Comparison of ENCODE assay signal across 14 cellular contexts in the genomic region with DNA sequence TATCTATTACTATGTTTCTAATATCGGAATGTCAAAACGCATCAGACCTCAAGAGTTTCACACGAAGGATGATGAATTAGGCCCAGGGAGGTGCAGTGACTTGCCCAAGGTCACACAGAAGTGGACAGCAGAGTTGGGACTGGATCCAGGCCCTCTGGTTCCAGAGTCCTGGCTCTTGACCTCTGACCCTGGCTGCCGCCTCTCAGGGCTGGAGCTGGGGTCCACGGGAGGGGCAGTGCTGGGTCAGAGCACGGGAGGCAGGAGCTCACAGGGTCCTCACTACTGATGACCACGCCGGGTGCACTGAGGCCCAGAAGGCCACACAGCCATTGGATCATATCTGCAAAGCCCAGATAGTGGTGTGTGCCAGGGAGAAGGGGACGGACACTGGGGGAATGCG. TPM values are rescaled to one million over a fixed set of nuclear protein-coding genes. Genes with fewer than 3 reads are reported as not detected.
A peak's percentile ranks its signal among the peaks of the same experiment; 100 is the strongest.
DNase-seq lines count a peak whose midpoint lies in the region; ATAC-seq and TF ChIP-seq lines count a peak whose summit lies in the region.
"Had no signal": no experiment of that assay in that cellular context is flagged by ENCODE, and none has a peak within 500 bp of the region (broad histone marks: within the 10 kb centered on the region; RNA-seq: fewer than 3 reads in every experiment).

No MANE protein-coding gene starts in this region.

- H3K4me3 Mint-ChIP-seq in chondrocyte (ENCODE audit: unreplicated experiment), result no peak overlapping the region
- H3K4me3 Mint-ChIP-seq in progenitor cell of endocrine pancreas (ENCODE audit: low read depth), result no peak overlapping the region
- H3K4me3 Mint-ChIP-seq: B cell; CD8-positive, alpha-beta T cell; H9 had no signal

- no peaks in the 10 kb centered on the region for H3K9me3 Mint-ChIP-seq in chondrocyte (ENCODE audit: low read depth)
- no peaks in the 10 kb centered on the region for H3K9me3 Mint-ChIP-seq in progenitor cell of endocrine pancreas (ENCODE audit: low read depth)
- H3K9me3 Mint-ChIP-seq: CD8-positive, alpha-beta T cell; H9 had no signal

- no peak overlapping the region for H3K27ac Mint-ChIP-seq in chondrocyte (ENCODE audit: unreplicated experiment)
- peak overlapping the region; percentile 74 for H3K27ac Mint-ChIP-seq in progenitor cell of endocrine pancreas
- H3K27ac Mint-ChIP-seq: B cell; CD8-positive, alpha-beta T cell; H9 had no signal

- TF ChIP-seq CTCF in chondrocyte (IDR thresholded peaks at IDR 0.05) (no peak), progenitor cell of endocrine pancreas (IDR thresholded peaks at IDR 0.05; ENCODE audit: unreplicated experiment) (no peak)

- DNase-seq in H7 (peak; percentile 23), chondrocyte (ENCODE audit: low spot score) (peak; percentile 13), progenitor cell of endocrine pancreas (ENCODE audit: low spot score, unreplicated experiment) (no peak), NCI-H526 treated with DMSO at 0.1 percent for 48 hours (lab: John Stamatoyannopoulos, UW) (no peak)
- DNase-seq: Calu3; CD8-positive, alpha-beta T cell; DMS79 treated with DMSO at 0.1 percent for 48 hours; GF-D8; GOT3; H9 had no signal

- H3K4me3 ChIP-seq in H7 (ENCODE audit: insufficient read depth, low read depth, low read length), result no peak overlapping the region
- H3K4me3 ChIP-seq: BLaER1 treated with 17β-estradiol and CSF1 and Interleukin-3, amounts not matched to agents 10 nM and 100 nM had no signal

- H3K27me3 Mint-ChIP-seq in chondrocyte (ENCODE audit: low read depth) (no peaks in the 10 kb centered on the region), progenitor cell of endocrine pancreas (peaks cover 5% of the 10 kb centered on the region)
- H3K27me3 Mint-ChIP-seq: B cell had no signal

- H3K4me1 Mint-ChIP-seq in chondrocyte (ENCODE audit: low read depth), result no peaks in the 10 kb centered on the region
- H3K4me1 Mint-ChIP-seq in progenitor cell of endocrine pancreas (ENCODE audit: low read depth), result no peaks in the 10 kb centered on the region
- H3K4me1 Mint-ChIP-seq: B cell, H9 had no signal

- H3K36me3 Mint-ChIP-seq in chondrocyte (ENCODE audit: low read depth) (no peaks in the 10 kb centered on the region), progenitor cell of endocrine pancreas (ENCODE audit: insufficient read depth) (no peaks in the 10 kb centered on the region)
- H3K36me3 Mint-ChIP-seq: CD8-positive, alpha-beta T cell had no signal

- no peak for ATAC-seq in GM19328 (IDR thresholded peaks at IDR 0.05; ENCODE audit: unreplicated experiment)
- ATAC-seq: CD8-positive, alpha-beta T cell had no signal

- no peaks in the 10 kb centered on the region for H3K27me3 ChIP-seq in H7 (ENCODE audit: control insufficient read depth, insufficient read depth, low read length)
- H3K27me3 ChIP-seq: BLaER1 treated with 17β-estradiol and CSF1 and Interleukin-3, amounts not matched to agents 10 nM and 100 nM had no signal

- H3K36me3 ChIP-seq in H7 (replicated peaks; ENCODE audit: control insufficient read depth, insufficient read depth, low read length), result no peaks in the 10 kb centered on the region

RNA-seq across cellular contexts. Expression of gene ASPDH, which starts 9.2 kb away (rescaled TPM):
- not detected in 2 replicates for total RNA-seq in H7 (2014; rRNA removed; shearing (Covaris generic))
- not detected in 3 replicates for total RNA-seq in chondrocyte
- total RNA-seq in progenitor cell of endocrine pancreas, result not detected in 2 replicates
- total RNA-seq: A172; B cell; Calu3; CD8-positive, alpha-beta T cell; H9 had no signal

RNA-seq across cellular contexts. Expression of gene JOSD2, which starts 11.9 kb away (rescaled TPM):
- total RNA-seq in H7 (2014; rRNA removed; shearing (Covaris generic)), result 4.7 and 4.9 TPM in 2 replicates
- total RNA-seq in chondrocyte, result 42.5 to 44.7 TPM (median 43.1 TPM) in 3 replicates
- 12.1 and 13.1 TPM in 2 replicates for total RNA-seq in progenitor cell of endocrine pancreas

RNA-seq across cellular contexts. Expression of gene LRRC4B, which starts 45.4 kb away (rescaled TPM):
- 2.4 and 3.5 TPM in 2 replicates for total RNA-seq in H7 (2014; rRNA removed; shearing (Covaris generic))
- total RNA-seq in chondrocyte (0.31 to 1.2 TPM (median 0.52 TPM) in 3 replicates), progenitor cell of endocrine pancreas (1.0 and 1.2 TPM in 2 replicates)
- total RNA-seq: B cell; Calu3; CD8-positive, alpha-beta T cell had no signal

RNA-seq across cellular contexts. Expression of gene GARIN5A, which starts 46.2 kb away (rescaled TPM):
- total RNA-seq in H7 (2014; rRNA removed; shearing (Covaris generic)), result 4.5 and 8.1 TPM in 2 replicates
- total RNA-seq in chondrocyte (1.7 to 2.1 TPM (median 1.9 TPM) in 3 replicates), progenitor cell of endocrine pancreas (11.6 and 12.0 TPM in 2 replicates)

RNA-seq across cellular contexts. Expression of gene EMC10, which starts 46.6 kb away (rescaled TPM):
- 146 and 166 TPM in 2 replicates for total RNA-seq in H7 (2014; rRNA removed; shearing (Covaris generic))
- total RNA-seq in chondrocyte, result 132 to 144 TPM (median 144 TPM) in 3 replicates
- 177 and 181 TPM in 2 replicates for total RNA-seq in progenitor cell of endocrine pancreas

Comparison
In these comparisons a context has a peak if more than half of its experiments do, and no peak if none do; other contexts are left out.
1. DNase-seq: peak in H7 (single experiment) and chondrocyte (single experiment); none in progenitor cell of endocrine pancreas (single experiment) and NCI-H526 treated with DMSO at 0.1 percent for 48 hours (single experiment).